ENCODE assay signal across 1 cellular context in the genomic region with DNA sequence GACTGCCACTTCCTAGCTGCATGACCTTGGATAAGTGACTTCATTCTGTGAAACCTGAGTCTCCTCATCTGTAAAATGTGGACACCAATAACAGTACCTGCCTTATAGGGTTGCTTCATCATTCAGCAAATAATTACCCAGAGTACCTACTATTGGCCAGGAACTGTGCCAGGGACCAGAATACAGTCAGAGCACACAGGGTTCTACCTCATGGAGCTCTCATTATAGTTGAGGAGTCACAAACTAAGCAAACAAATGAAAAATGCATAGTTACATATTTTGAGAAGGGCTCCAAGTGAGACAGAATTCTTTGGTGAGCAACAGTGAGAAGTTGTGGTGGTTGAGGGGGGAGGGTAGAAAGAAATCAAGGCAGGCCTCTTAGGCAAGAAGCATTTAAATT.
TF ChIP-seq lines count a peak whose summit lies in the region.

No MANE protein-coding gene starts in this region.

TF ChIP-seq in HepG2, 621 proteins besides CTCF, POLR2A, EP300 and RAD21 (continued from another document):
- TF ChIP-seq DMAP1 (CRISPR knock-in tag; IDR thresholded peaks at IDR 0.05) (no peak), NPAS2 (CRISPR knock-in tag; IDR thresholded peaks at IDR 0.05; ENCODE audit: borderline replicate concordance) (no peak), ZBTB20 (CRISPR knock-in tag; IDR thresholded peaks at IDR 0.05; ENCODE audit: borderline replicate concordance, low read depth) (no peak), ZNF691 (CRISPR knock-in tag; IDR thresholded peaks at IDR 0.05; ENCODE audit: borderline replicate concordance, low read depth) (no peak), RFXANK (CRISPR knock-in tag; IDR thresholded peaks at IDR 0.05) (no peak), ARNTL (CRISPR knock-in tag; IDR thresholded peaks at IDR 0.05) (no peak)
